14 cellular contexts compared by ENCODE assay signal in the genomic region with DNA sequence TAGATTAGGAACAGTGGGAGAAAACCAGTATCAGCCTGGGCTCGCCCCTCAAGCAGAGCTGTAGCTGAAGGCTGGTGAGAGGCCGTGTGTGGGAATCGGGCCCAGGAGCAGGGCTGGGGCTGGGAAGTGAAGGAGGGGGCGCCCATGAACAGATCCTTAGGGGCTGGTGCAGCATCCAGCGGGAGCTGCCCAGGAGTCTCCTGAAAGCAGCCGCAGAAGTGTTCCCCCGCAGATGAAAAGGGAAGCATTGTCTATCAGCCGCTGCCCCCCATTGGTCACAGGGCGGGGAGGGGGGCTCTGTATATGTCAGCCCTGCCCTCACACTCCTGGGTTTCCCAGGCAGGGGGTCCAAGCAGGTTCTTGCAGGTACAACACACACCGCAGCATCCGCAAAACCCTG. TPM values are rescaled to one million over a fixed set of nuclear protein-coding genes. Genes with fewer than 3 reads are reported as not detected.
DNase-seq lines count a peak whose midpoint lies in the region; ATAC-seq and TF ChIP-seq lines count a peak whose summit lies in the region.
"Had no signal": no experiment of that assay in that cellular context is flagged by ENCODE, and none has a peak within 500 bp of the region (broad histone marks: within the 10 kb centered on the region; RNA-seq: fewer than 3 reads in every experiment).

No MANE protein-coding gene starts in this region.

- H3F3A ChIP-seq in neural cell (ENCODE audit: insufficient read depth, low read length, poor library complexity, severe bottlenecking): no peaks in the 10 kb centered on the region

- TF ChIP-seq CTCF in mammary epithelial cell (conservative IDR thresholded peaks at IDR 0.05 in 1 of 2, IDR thresholded peaks at IDR 0.05 in 1 of 2; ENCODE audit: extremely low read depth in 1 of 2, insufficient read depth in 1 of 2, low read depth in 1 of 2, low read length in 2 of 2) (no peak), neural cell (IDR thresholded peaks at IDR 0.05; ENCODE audit: poor library complexity, severe bottlenecking) (no peak), upper lobe of right lung (IDR thresholded peaks at IDR 0.05) (no peak)

- H3K4me3 Mint-ChIP-seq in stimulated activated naive CD8-positive, alpha-beta T cell treated with anti-CD3 and anti-CD28 coated beads, Interleukin-15, amount 100 ng/mL, for 72 hours: no peak overlapping the region
- H3K4me3 Mint-ChIP-seq in stimulated activated memory B cell treated with anti-CD40 and anti-IgM and Interleukin-4, amounts not matched to agents 10 μg/mL and 1 μg/mL and 100 μg/mL, for 72 hours: no peak overlapping the region
- H3K4me3 Mint-ChIP-seq: CD4-positive, alpha-beta T cell had no signal

- no peak overlapping the region for H3K27ac Mint-ChIP-seq in stimulated activated naive CD8-positive, alpha-beta T cell treated with anti-CD3 and anti-CD28 coated beads, Interleukin-15, amount 100 ng/mL, for 72 hours
- no peak overlapping the region for H3K27ac Mint-ChIP-seq in stimulated activated memory B cell treated with anti-CD40 and anti-IgM and Interleukin-4, amounts not matched to agents 10 μg/mL and 1 μg/mL and 100 μg/mL, for 72 hours
- H3K27ac Mint-ChIP-seq: CD4-positive, alpha-beta T cell had no signal

- no peak overlapping the region for H3K9ac ChIP-seq in mammary epithelial cell (ENCODE audit: insufficient read depth, low read length)
- peak overlapping the region; percentile 16 for H3K9ac ChIP-seq in neural cell (ENCODE audit: low read length)

- H3K36me3 ChIP-seq in mammary epithelial cell (ENCODE audit: insufficient read depth, low read length) (no peaks in the 10 kb centered on the region), neural cell (ENCODE audit: insufficient read depth, low read length) (no peaks in the 10 kb centered on the region), upper lobe of right lung (no peaks in the 10 kb centered on the region)

- no peak for TF ChIP-seq RAD21 in neural cell (conservative IDR thresholded peaks at IDR 0.05)

- CTCF ChIA-PET in mammary epithelial cell (lab: Charles Lee; ENCODE audit: low non-redundant PET): no interaction called here

- peaks cover 69% of the 10 kb centered on the region for H3K27me3 Mint-ChIP-seq in stimulated activated naive CD8-positive, alpha-beta T cell treated with anti-CD3 and anti-CD28 coated beads, Interleukin-15, amount 100 ng/mL, for 72 hours
- peaks cover 79% of the 10 kb centered on the region for H3K27me3 Mint-ChIP-seq in stimulated activated memory B cell treated with anti-CD40 and anti-IgM and Interleukin-4, amounts not matched to agents 10 μg/mL and 1 μg/mL and 100 μg/mL, for 72 hours

- H3K4me1 Mint-ChIP-seq in stimulated activated naive CD8-positive, alpha-beta T cell treated with anti-CD3 and anti-CD28 coated beads, Interleukin-15, amount 100 ng/mL, for 72 hours: peaks cover 9% of the 10 kb centered on the region
- H3K4me1 Mint-ChIP-seq in stimulated activated memory B cell treated with anti-CD40 and anti-IgM and Interleukin-4, amounts not matched to agents 10 μg/mL and 1 μg/mL and 100 μg/mL, for 72 hours: peaks cover 6% of the 10 kb centered on the region

- WGBS in mammary epithelial cell (ENCODE audit: low coverage, missing lambda C conversion rate): 49% methylated on average over 6 of the region's 11 CpGs

- no peaks in the 10 kb centered on the region for H3K36me3 Mint-ChIP-seq in stimulated activated memory B cell treated with anti-CD40 and anti-IgM and Interleukin-4, amounts not matched to agents 10 μg/mL and 1 μg/mL and 100 μg/mL, for 72 hours

- ATAC-seq in stimulated activated naive CD8-positive, alpha-beta T cell treated with anti-CD3 and anti-CD28 coated beads, Interleukin-15, amount 100 ng/mL, for 72 hours: peak; percentile 12
- ATAC-seq in stimulated activated naive CD8-positive, alpha-beta T cell treated with anti-CD3 and anti-CD28 coated beads, Interleukin-15, Interleukin-2, amounts not matched to agents 100 U/mL and 50 U/mL, for 24 hours: no peak
- ATAC-seq in upper lobe of right lung (peak; percentile 7), left colon (no peak), GM19351 (IDR thresholded peaks at IDR 0.05; ENCODE audit: unreplicated experiment) (no peak)
- ATAC-seq in stimulated activated memory B cell treated with anti-CD40 and anti-IgM and Interleukin-4, amounts not matched to agents 10 μg/mL and 1 μg/mL and 100 μg/mL, for 72 hours: no peak
- ATAC-seq: GM12878 had no signal

- intact Hi-C loops in mammary epithelial cell (cut with micrococcal nuclease) (no loop called here), upper lobe of right lung (cut with DNase I) (no loop called here), left colon (cut with DNase I, micrococcal nuclease) (no loop called here)

- peaks cover 5% of the 10 kb centered on the region for H3K4me1 ChIP-seq in mammary epithelial cell (ENCODE audit: insufficient read depth, low read length)
- H3K4me1 ChIP-seq in upper lobe of right lung: no peaks in the 10 kb centered on the region

- H4K20me1 ChIP-seq in mammary epithelial cell (ENCODE audit: insufficient read depth, low read length) (no peaks in the 10 kb centered on the region), neural cell (ENCODE audit: insufficient read depth) (no peaks in the 10 kb centered on the region)

- in situ Hi-C loops in mammary epithelial cell (cut with MboI; ENCODE audit: low sequenced_read_pairs in 2 of 2): no loop called here

- H3K27ac ChIP-seq in mammary epithelial cell (ENCODE audit: insufficient read depth, low read depth, low read length) (no peak overlapping the region), neural cell (ENCODE audit: low read length) (no peak overlapping the region), upper lobe of right lung (no peak overlapping the region)

- BruUV-seq in mammary epithelial cell (replicated peaks; lab: Mats Ljungman, UMichigan): no TSS peak

- H3K79me2 ChIP-seq in mammary epithelial cell (ENCODE audit: insufficient read depth, low read length) (no peaks in the 10 kb centered on the region), neural cell (replicated peaks; ENCODE audit: insufficient read depth, low read length) (no peaks in the 10 kb centered on the region)

- H3K27me3 ChIP-seq in mammary epithelial cell (ENCODE audit: insufficient read depth, low read length): no peaks in the 10 kb centered on the region
- no peaks in the 10 kb centered on the region for H3K27me3 ChIP-seq in neural cell (ENCODE audit: insufficient read depth, low read depth, low read length)
- peaks cover 23% of the 10 kb centered on the region for H3K27me3 ChIP-seq in upper lobe of right lung

- H3K4me2 ChIP-seq in mammary epithelial cell (ENCODE audit: insufficient read depth, low read depth, low read length) (no peak overlapping the region), neural cell (ENCODE audit: low read length) (no peak overlapping the region)

- dilution Hi-C loops in mammary epithelial cell (cut with HindIII; ENCODE audit: low sequenced_read_pairs): loop anchor here (10.0 kb wide), 1 partner anchor 475 kb away; no protein-coding TSS in a partner anchor

- H3K9me2 ChIP-seq in neural cell (ENCODE audit: insufficient read depth, low read length): no peaks in the 10 kb centered on the region

- H2AFZ ChIP-seq in mammary epithelial cell (ENCODE audit: low read depth, low read length) (peak overlapping the region; percentile 38), neural cell (ENCODE audit: low read depth, low read length) (no peak overlapping the region)

- DNase-seq in stimulated activated naive CD8-positive, alpha-beta T cell treated with anti-CD3 and anti-CD28 coated beads, Interleukin-15, amount 100 ng/mL, for 72 hours: no peak
- no peak for DNase-seq in stimulated activated naive CD8-positive, alpha-beta T cell treated with anti-CD3 and anti-CD28 coated beads, Interleukin-15, Interleukin-2, amounts not matched to agents 100 U/mL and 50 U/mL, for 24 hours
- DNase-seq in mammary epithelial cell: no peak
- no peak for DNase-seq in upper lobe of right lung
- DNase-seq in left colon: no peak
- DNase-seq: CD4-positive, alpha-beta T cell; DMS79; Kasumi-1; NCI-H1436; Right ventricle myocardium superior had no signal

- H3K9me3 Mint-ChIP-seq in stimulated activated naive CD8-positive, alpha-beta T cell treated with anti-CD3 and anti-CD28 coated beads, Interleukin-15, amount 100 ng/mL, for 72 hours: peaks cover 3 to 5% of the 10 kb centered on the region in 2 donors
- H3K9me3 Mint-ChIP-seq in stimulated activated memory B cell treated with anti-CD40 and anti-IgM and Interleukin-4, amounts not matched to agents 10 μg/mL and 1 μg/mL and 100 μg/mL, for 72 hours: peaks cover 3% of the 10 kb centered on the region
- H3K9me3 Mint-ChIP-seq: CD4-positive, alpha-beta T cell had no signal

- H3K9me3 ChIP-seq in mammary epithelial cell (replicated peaks; ENCODE audit: insufficient read depth, low read length) (peaks cover 5% of the 10 kb centered on the region), neural cell (ENCODE audit: low read length) (no peaks in the 10 kb centered on the region), upper lobe of right lung (no peaks in the 10 kb centered on the region)

- no peak overlapping the region for H3K4me3 ChIP-seq in mammary epithelial cell (replicated peaks in 1 of 3; ENCODE audit: insufficient read depth in 1 of 3, low read depth in 2 of 3, low read length in 3 of 3)
- H3K4me3 ChIP-seq in neural cell (ENCODE audit: low read length): no peak overlapping the region
- H3K4me3 ChIP-seq in upper lobe of right lung: no peak overlapping the region
- H3K4me3 ChIP-seq: GM12878 had no signal

- TF ChIP-seq EP300 in neural cell (conservative IDR thresholded peaks at IDR 0.05; ENCODE audit: poor library complexity, severe bottlenecking): no peak

TF ChIP-seq in neural cell, 6 proteins besides CTCF, POLR2A, EP300 and RAD21 (continues in another document):
- TF ChIP-seq TAF1 (IDR thresholded peaks at IDR 0.05; ENCODE audit: low read depth): no peak
- no peak for TF ChIP-seq POLR2AphosphoS5 (IDR thresholded peaks at IDR 0.05)
- no peak for TF ChIP-seq SMC3 (conservative IDR thresholded peaks at IDR 0.05; ENCODE audit: poor library complexity)

RNA-seq across cellular contexts. Expression of a gene that starts 15.6 kb away (rescaled TPM):
- total RNA-seq in mammary epithelial cell (1 to 10 TPM in 1 of 2 donors, not detected in 1; 4.5 TPM), upper lobe of right lung (1.0 TPM), left colon (10 to 100 TPM; 46.2 to 51.0 TPM)
- polyA plus RNA-seq in mammary epithelial cell (0.20 TPM), neural cell (5.6 and 9.6 TPM in 2 replicates)
- polyA minus RNA-seq in mammary epithelial cell (not detected), neural cell (5.1 and 12.9 TPM in 2 replicates)
- total RNA-seq: CD4-positive, alpha-beta T cell; GM12878 had no signal

Comparison
In these comparisons a context has a peak if more than half of its experiments do, and no peak if none do; other contexts are left out.
1. ATAC-seq: peak in stimulated activated naive CD8-positive, alpha-beta T cell treated with anti-CD3 and anti-CD28 coated beads, Interleukin-15, amount 100 ng/mL, for 72 hours (single experiment) and upper lobe of right lung (single experiment); none in stimulated activated naive CD8-positive, alpha-beta T cell treated with anti-CD3 and anti-CD28 coated beads, Interleukin-15, Interleukin-2, amounts not matched to agents 100 U/mL and 50 U/mL, for 24 hours (single experiment), left colon (single experiment), GM19351 (single experiment) and stimulated activated memory B cell treated with anti-CD40 and anti-IgM and Interleukin-4, amounts not matched to agents 10 μg/mL and 1 μg/mL and 100 μg/mL, for 72 hours (single experiment).
2. RNA of a gene that starts 15.6 kb away (total RNA-seq): 46.2 to 51.0 TPM in left colon; 4.5 TPM in mammary epithelial cell and 1.0 TPM in upper lobe of right lung (single experiment); every median in the first group is over 4 times any median in the second.